Comparison of ENCODE assay signal across 22 cellular contexts in the genomic region with DNA sequence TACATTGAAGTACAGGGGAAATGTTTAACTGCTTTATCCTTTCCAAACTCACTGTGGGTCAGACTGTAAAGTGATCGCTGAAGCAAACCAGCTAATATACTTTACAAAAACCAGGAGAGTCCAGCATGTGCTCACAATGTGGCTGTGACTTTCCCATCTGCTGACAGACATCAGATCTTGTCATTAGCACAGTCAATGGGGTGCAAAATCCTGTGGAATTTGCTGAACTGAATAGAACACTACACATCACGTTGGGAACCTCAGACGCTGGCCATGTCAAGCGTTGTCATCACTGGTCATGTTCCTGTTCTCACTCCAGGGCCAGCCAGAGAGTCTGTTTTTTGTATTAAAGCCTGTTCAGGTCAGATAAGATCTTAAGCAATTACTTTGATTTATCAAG.
"Had no signal": no experiment of that assay in that cellular context is flagged by ENCODE, and none has a peak within 500 bp of the region (broad histone marks: within the 10 kb centered on the region; RNA-seq: fewer than 3 reads in every experiment).

No MANE protein-coding gene starts in this region.

- H3K36me3 ChIP-seq: MG63 had no signal

- FAIRE-seq: HepG2, RCC 7860 had no signal

- ATAC-seq: HepG2 had no signal

- H3K9me3 ChIP-seq: MG63 had no signal

- H3K27me3 ChIP-seq: MG63 had no signal

- H3K4me3 ChIP-seq: MG63 had no signal

- DNase-seq: IMR-90, Karpas-422, KG1, MG63, NCI-H1092, NCI-H1105 treated with DMSO at 0.1 percent for 48 hours, NCI-H1417 treated with DMSO at 0.1 percent for 48 hours, NCI-H146, NCI-H1694 treated with DMSO at 0.1 percent for 48 hours, NCI-H1930, NCI-H2081, NCI-H2107, NCI-H2227 treated with DMSO at 0.1 percent for 48 hours, NCI-H510A, NCI-H524 treated with DMSO at 0.1 percent for 48 hours, NCI-H69, NCI-H774, RPMI8226, SHP77, SW 1271 had no signal
